In genomic region chr10:28378986-28379585, GRCh38 we compare ENCODE assay signal across 15 cellular contexts.
"Had no signal": no experiment of that assay in that cellular context is flagged by ENCODE, and none has a peak within 500 bp of the region (broad histone marks: within the 10 kb centered on the region; RNA-seq: fewer than 3 reads in every experiment).

No MANE protein-coding gene starts in this region.

- H3K4me3 Mint-ChIP-seq: activated CD4-positive, alpha-beta memory T cell treated with anti-CD3 and anti-CD28 coated beads for 36 hours; activated naive CD4-positive, alpha-beta T cell treated with anti-CD3 and anti-CD28 coated beads, Interleukin-2, amount 50 U/mL, for 24 hours; activated T-cell treated with anti-CD3 and anti-CD28 coated beads, Interleukin-2, amount 50 U/mL, for 4 hours; stimulated activated effector memory CD8-positive, alpha-beta T cell treated with anti-CD3 and anti-CD28 coated beads, Interleukin-12 subunit alpha, Interleukin-12 subunit beta, amount 100 ng/mL, for 72 hours had no signal

- DNase-seq: activated CD4-positive, alpha-beta memory T cell treated with anti-CD3 and anti-CD28 coated beads for 36 hours; activated CD4-positive, alpha-beta T cell treated with anti-CD3 and anti-CD28 coated beads for 1 hour; activated effector memory CD4-positive, alpha-beta T cell treated with Interleukin-2 at 50 U/mL for 16 hours; activated T-cell treated with anti-CD3 and anti-CD28 coated beads, Interleukin-2, amount 50 U/mL, for 4 hours; adrenal gland; colonic mucosa; foreskin fibroblast; glutamatergic neuron; hypothalamus; pancreas; SK-N-SH; stimulated activated CD4-positive, alpha-beta T cell treated with anti-CD3 and anti-CD28 coated beads, Interleukin-12 subunit alpha, Interleukin-12 subunit beta, amount 100 ng/mL, for 4 hours; T-helper 1 cell had no signal

- H3K9me3 Mint-ChIP-seq: activated CD4-positive, alpha-beta memory T cell treated with anti-CD3 and anti-CD28 coated beads for 36 hours; activated naive CD4-positive, alpha-beta T cell treated with anti-CD3 and anti-CD28 coated beads, Interleukin-2, amount 50 U/mL, for 24 hours; activated T-cell treated with anti-CD3 and anti-CD28 coated beads, Interleukin-2, amount 50 U/mL, for 4 hours; stimulated activated effector memory CD8-positive, alpha-beta T cell treated with anti-CD3 and anti-CD28 coated beads, Interleukin-12 subunit alpha, Interleukin-12 subunit beta, amount 100 ng/mL, for 72 hours had no signal

- H3K36me3 Mint-ChIP-seq: activated CD4-positive, alpha-beta memory T cell treated with anti-CD3 and anti-CD28 coated beads for 36 hours; activated naive CD4-positive, alpha-beta T cell treated with anti-CD3 and anti-CD28 coated beads, Interleukin-2, amount 50 U/mL, for 24 hours; stimulated activated effector memory CD8-positive, alpha-beta T cell treated with anti-CD3 and anti-CD28 coated beads, Interleukin-12 subunit alpha, Interleukin-12 subunit beta, amount 100 ng/mL, for 72 hours had no signal

- H3K27ac Mint-ChIP-seq: activated CD4-positive, alpha-beta memory T cell treated with anti-CD3 and anti-CD28 coated beads for 36 hours; activated naive CD4-positive, alpha-beta T cell treated with anti-CD3 and anti-CD28 coated beads, Interleukin-2, amount 50 U/mL, for 24 hours; stimulated activated effector memory CD8-positive, alpha-beta T cell treated with anti-CD3 and anti-CD28 coated beads, Interleukin-12 subunit alpha, Interleukin-12 subunit beta, amount 100 ng/mL, for 72 hours had no signal

- ATAC-seq: activated T-cell treated with anti-CD3 and anti-CD28 coated beads, Interleukin-2, amount 50 U/mL, for 4 hours; pancreas; stimulated activated effector memory CD8-positive, alpha-beta T cell treated with anti-CD3 and anti-CD28 coated beads, Interleukin-12 subunit alpha, Interleukin-12 subunit beta, amount 100 ng/mL, for 72 hours had no signal

- H3K27me3 Mint-ChIP-seq: activated CD4-positive, alpha-beta memory T cell treated with anti-CD3 and anti-CD28 coated beads for 36 hours; activated naive CD4-positive, alpha-beta T cell treated with anti-CD3 and anti-CD28 coated beads, Interleukin-2, amount 50 U/mL, for 24 hours had no signal
